8 cellular contexts compared by ENCODE assay signal in genomic region chr12:123075591-123076171, GRCh38.
A peak's percentile ranks its signal among the peaks of the same experiment; 100 is the strongest.
DNase-seq lines count a peak whose midpoint lies in the region; ATAC-seq lines count a peak whose summit lies in the region.

No MANE protein-coding gene starts in this region.

- ATAC-seq in GM19023 (IDR thresholded peaks at IDR 0.05; ENCODE audit: unreplicated experiment) (peak; percentile 47), HG02885 (IDR thresholded peaks at IDR 0.05; ENCODE audit: poor library complexity, unreplicated experiment) (no peak)

- DNase-seq in NK-92 treated with Interleukin-12 subunit alpha and Interleukin-12 subunit beta, amount 100 ng/mL, for 24 hours (lab: John Stamatoyannopoulos, UW), result peak; percentile 70
- DNase-seq in activated T-helper 9 cell treated with anti-CD3 and anti-CD28 coated beads, Interleukin-2, amount 50 U/mL, for 16 hours (ENCODE audit: low read depth), result peak; percentile 60
- DNase-seq in islet precursor cell (peak; percentile 87), GM19238 (ENCODE audit: insufficient read length, low spot score) (no peak), kidney glomerular epithelial cell (lab: John Stamatoyannopoulos, UW) (no peak)
- peak; percentile 43 to 64 (median 59) for DNase-seq in stimulated activated CD4-positive, alpha-beta T cell treated with anti-CD3 and anti-CD28 coated beads, TNF-alpha, amount 100 ng/mL, for 48 hours (ENCODE audit: low read depth in 3 of 3)

Comparison
In these comparisons a context has a peak if more than half of its experiments do, and no peak if none do; other contexts are left out.
1. DNase-seq: peak in NK-92 treated with Interleukin-12 subunit alpha and Interleukin-12 subunit beta, amount 100 ng/mL, for 24 hours (single experiment), activated T-helper 9 cell treated with anti-CD3 and anti-CD28 coated beads, Interleukin-2, amount 50 U/mL, for 16 hours (single experiment), islet precursor cell (single experiment) and stimulated activated CD4-positive, alpha-beta T cell treated with anti-CD3 and anti-CD28 coated beads, TNF-alpha, amount 100 ng/mL, for 48 hours (3 of 3); none in GM19238 (single experiment) and kidney glomerular epithelial cell (single experiment).